In the genomic region with DNA sequence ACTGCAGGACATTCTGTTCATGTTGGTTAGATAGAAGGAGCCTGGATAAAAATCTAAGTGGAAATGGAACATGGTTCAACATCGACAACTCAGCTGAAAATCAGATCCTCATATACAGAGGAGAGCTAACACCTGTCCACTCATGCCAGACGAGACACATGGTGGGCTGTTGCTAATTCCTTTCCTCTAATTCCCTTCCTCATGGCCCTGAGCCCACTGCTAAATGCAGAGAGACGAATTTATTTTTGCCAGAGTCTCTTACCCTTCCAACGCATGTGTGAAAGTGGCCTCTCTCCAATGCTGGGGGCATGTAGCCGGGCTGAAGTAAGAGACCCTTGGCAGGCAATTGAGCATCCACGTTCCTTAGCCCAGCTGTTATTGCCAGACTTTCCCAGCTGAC, we compare ENCODE assay signal across 9 cellular contexts. TPM values are rescaled to one million over a fixed set of nuclear protein-coding genes. Genes with fewer than 3 reads are reported as not detected.
DNase-seq lines count a peak whose midpoint lies in the region; ATAC-seq, FAIRE-seq and TF ChIP-seq lines count a peak whose summit lies in the region.
"Had no signal": no experiment of that assay in that cellular context is flagged by ENCODE, and none has a peak within 500 bp of the region (broad histone marks: within the 10 kb centered on the region; RNA-seq: fewer than 3 reads in every experiment).

No MANE protein-coding gene starts in this region.

- no peak overlapping the region for H2AFZ ChIP-seq in HepG2 (ENCODE audit: low read length)

- H3K9me3 Mint-ChIP-seq in osteocyte (ENCODE audit: unreplicated experiment) = no peaks in the 10 kb centered on the region

- POLR2A ChIA-PET in HepG2 (lab: Yijun Ruan, JAX) = interaction anchor here (1.2 kb wide), 1 partner anchor 12 kb away, joined by 3 read pairs; no protein-coding TSS in a partner anchor

- H3K27ac Mint-ChIP-seq in osteocyte (ENCODE audit: unreplicated experiment) = peak overlapping the region; percentile 48

- peaks cover 89% of the 10 kb centered on the region for H3K79me2 ChIP-seq in HepG2 (ENCODE audit: insufficient read depth, low read length)

- H3K4me1 ChIP-seq in HepG2 (ENCODE audit: insufficient read depth, low read length) (peaks cover 32% of the 10 kb centered on the region), right lobe of liver (no peaks in the 10 kb centered on the region), adrenal gland (replicated peaks in 1 of 2) (peaks cover 0 to 35% of the 10 kb centered on the region in 2 donors), Peyer's patch (peaks cover 0 to 19% (median 3%) of the 10 kb centered on the region in 4 donors)

- DNase-seq in HepG2 (ENCODE audit: low spot score) (no peak), right lobe of liver (no peak), epithelial cell of prostate (ENCODE audit: low read depth, low spot score) (no peak), osteocyte (ENCODE audit: extremely low spot score, unreplicated experiment) (no peak), adrenal gland (no peak), NCI-H226 (no peak), Peyer's patch (no peak)

- in situ Hi-C loops in HepG2 (cut with HindIII; ENCODE audit: extremely low pct_ligation_motif_present, low pct_unique_long_range_greater_than_20kb) = no loop called here

- H3K9me3 ChIP-seq in HepG2 (ENCODE audit: low read length) (no peaks in the 10 kb centered on the region), right lobe of liver (no peaks in the 10 kb centered on the region), adrenal gland (replicated peaks in 1 of 3) (no peaks in the 10 kb centered on the region), Peyer's patch (no peaks in the 10 kb centered on the region)

- no peak for FAIRE-seq in HepG2 (lab: Jason Lieb, UNC)
- FAIRE-seq: frontal cortex had no signal

- peaks cover 8% of the 10 kb centered on the region for H4K20me1 ChIP-seq in HepG2 (ENCODE audit: insufficient read depth, low read length)

- no TSS peak for BruUV-seq in HepG2 (replicated peaks; lab: Mats Ljungman, UMichigan)

- intact Hi-C loops in HepG2 (cut with micrococcal nuclease; ENCODE audit: unreplicated experiment) = no loop called here
- intact Hi-C loops in right lobe of liver (cut with DNase I) = no loop called here
- intact Hi-C loops in adrenal gland (cut with DNase I) = no loop called here

- H3K27me3 ChIP-seq in HepG2 (ENCODE audit: control insufficient read depth in 1 of 2, insufficient read depth in 2 of 2, low read length in 2 of 2) (no peaks in the 10 kb centered on the region), right lobe of liver (no peaks in the 10 kb centered on the region), adrenal gland (no peaks in the 10 kb centered on the region), Peyer's patch (no peaks in the 10 kb centered on the region)

- TF ChIP-seq POLR2A in HepG2 (IDR thresholded peaks at IDR 0.05; ENCODE audit: insufficient read depth in 1 of 2, low read depth in 2 of 2, low read length in 2 of 2) (no peak), right lobe of liver (IDR thresholded peaks at IDR 0.05) (no peak), adrenal gland (IDR thresholded peaks at IDR 0.05) (no peak), Peyer's patch (IDR thresholded peaks at IDR 0.05) (no peak)

- no peak overlapping the region for H3K4me2 ChIP-seq in HepG2 (ENCODE audit: low read depth, low read length)

- peaks cover 13 to 64% of the 10 kb centered on the region in 2 experiments for H3K36me3 ChIP-seq in HepG2 (replicated peaks in 1 of 2; ENCODE audit: control insufficient read depth in 1 of 2, insufficient read depth in 2 of 2, low read length in 2 of 2)
- peaks cover 0 to 12% (median 1%) of the 10 kb centered on the region in 4 donors for H3K36me3 ChIP-seq in right lobe of liver
- H3K36me3 ChIP-seq in adrenal gland (replicated peaks in 1 of 2) = peaks cover 0 to 8% of the 10 kb centered on the region in 2 donors
- H3K36me3 ChIP-seq in Peyer's patch = peaks cover 0 to 29% (median 0%) of the 10 kb centered on the region in 3 donors

- H3K4me3 Mint-ChIP-seq in osteocyte (ENCODE audit: unreplicated experiment) = no peak overlapping the region

- H3K9ac ChIP-seq in HepG2 (ENCODE audit: insufficient read depth, low read depth, low read length) = no peak overlapping the region

- no peak for TF ChIP-seq RAD21 in HepG2 (CRISPR knock-in tag; IDR thresholded peaks at IDR 0.05)

- peaks cover 50% of the 10 kb centered on the region for H3K36me3 Mint-ChIP-seq in osteocyte (ENCODE audit: unreplicated experiment)

- no peak overlapping the region for H3K27ac ChIP-seq in HepG2 (ENCODE audit: extremely low read length, insufficient read depth, low read length)
- H3K27ac ChIP-seq in right lobe of liver = no peak overlapping the region
- peak overlapping the region; percentile 80 for H3K27ac ChIP-seq in epithelial cell of prostate
- H3K27ac ChIP-seq in adrenal gland = peak overlapping the region in 2 of 5 donors; percentile 42 to 58
- peak overlapping the region in 2 of 4 donors; percentile 56 to 58 for H3K27ac ChIP-seq in Peyer's patch

- 99% methylated on average over 6 of the region's 6 CpGs for WGBS in HepG2 (ENCODE audit: low lambda C conversion rate)
- WGBS in right lobe of liver (ENCODE audit: insufficient coverage, low coverage, low lambda C conversion rate, missing lambda C conversion rate) = 77% methylated on average over 4 of the region's 6 CpGs
- WGBS in adrenal gland, 4 donors = 79 to 90% (median 86%) methylated on average over 6 of the region's 6 CpGs

- no peak for ATAC-seq in HepG2
- ATAC-seq in right lobe of liver = no peak
- ATAC-seq in HG03097 (IDR thresholded peaks at IDR 0.05; ENCODE audit: low FRiP score, unreplicated experiment) = no peak

- CTCF ChIA-PET in HepG2 (lab: Yijun Ruan, JAX; ENCODE audit: low intra/inter-chr PET ratio, low total read pairs) = no interaction called here

- TF ChIP-seq CTCF in HepG2 (CRISPR knock-in tag; IDR thresholded peaks at IDR 0.05) (no peak), right lobe of liver (IDR thresholded peaks at IDR 0.05) (no peak), osteocyte (IDR thresholded peaks at IDR 0.05) (no peak), adrenal gland (IDR thresholded peaks at IDR 0.05) (no peak), Peyer's patch (IDR thresholded peaks at IDR 0.05) (no peak)

- H3K27me3 Mint-ChIP-seq in osteocyte (ENCODE audit: unreplicated experiment) = no peaks in the 10 kb centered on the region

- no peak overlapping the region for H3K4me3 ChIP-seq in HepG2 (replicated peaks in 1 of 3; ENCODE audit: insufficient read depth in 1 of 3, low read depth in 2 of 3, low read length in 3 of 3)
- no peak overlapping the region for H3K4me3 ChIP-seq in right lobe of liver
- H3K4me3 ChIP-seq in adrenal gland = no peak overlapping the region
- no peak overlapping the region for H3K4me3 ChIP-seq in Peyer's patch

- H3K4me1 Mint-ChIP-seq in osteocyte (ENCODE audit: unreplicated experiment) = peaks cover 65% of the 10 kb centered on the region

- no peak for TF ChIP-seq EP300 in HepG2 (IDR thresholded peaks at IDR 0.05; ENCODE audit: low read depth in 2 of 2, low read length in 2 of 2)
- TF ChIP-seq EP300 in HepG2 (CRISPR knock-in tag; IDR thresholded peaks at IDR 0.05; ENCODE audit: borderline replicate concordance) = no peak

TF ChIP-seq in HepG2, 621 proteins besides CTCF, POLR2A, EP300 and RAD21 (continues in another document):
- TF ChIP-seq RBM22 (optimal IDR thresholded peaks at IDR 0.05; ENCODE audit: low read length) (peak; percentile 4), ZBTB42 (CRISPR knock-in tag; IDR thresholded peaks at IDR 0.05) (no peak), MED8 (CRISPR knock-in tag; IDR thresholded peaks at IDR 0.05; ENCODE audit: insufficient replicate concordance) (no peak)

RNA-seq across cellular contexts. Expression of a gene that starts 28.8 kb away (rescaled TPM):
- total RNA-seq in HepG2 (2016; rRNA removed; fragmentation: Illumina TruSeq; extraction: Trizol) = 73.7 and 128 TPM in 2 replicates
- 21.0 and 28.0 TPM in 2 replicates for total RNA-seq in HepG2 (2016; cell fraction: cytosol; rRNA removed; fragmentation: Illumina TruSeq; extraction: Trizol; ENCODE audit: low read depth)
- 70.7 and 135 TPM in 2 replicates for total RNA-seq in HepG2 (2016; cell fraction: insoluble cytoplasmic fraction; rRNA removed; fragmentation: Illumina TruSeq; extraction: Trizol)
- 29.9 and 30.4 TPM in 2 replicates for total RNA-seq in HepG2 (2016; cell fraction: membrane; rRNA removed; fragmentation: Illumina TruSeq; extraction: Trizol)
- 66.4 and 67.4 TPM in 2 replicates for total RNA-seq in HepG2 (2016; cell fraction: nucleus; rRNA removed; fragmentation: Illumina TruSeq; extraction: Trizol)
- polyA plus RNA-seq in HepG2 (2011; rRNA removed) = 116 and 131 TPM in 2 replicates
- 95.2 and 104 TPM in 2 replicates for polyA plus RNA-seq in HepG2 (2011; cell fraction: cytosol; rRNA removed)
- 66.8 and 86.4 TPM in 2 replicates for polyA plus RNA-seq in HepG2 (2011; cell fraction: nucleus; rRNA removed)
- polyA plus RNA-seq in HepG2 (2012) = 68.8 and 74.2 TPM in 2 replicates
- polyA plus RNA-seq in HepG2 (2016; cell fraction: cytosol; fragmentation: Illumina TruSeq; extraction: Trizol; ENCODE audit: low read depth) = 5.3 and 6.6 TPM in 2 replicates
- 202 and 219 TPM in 2 replicates for polyA plus RNA-seq in HepG2 (2016; cell fraction: insoluble cytoplasmic fraction; fragmentation: Illumina TruSeq; extraction: Trizol; ENCODE audit: low read depth)
- polyA plus RNA-seq in HepG2 (2016; cell fraction: membrane; fragmentation: Illumina TruSeq; extraction: Trizol; ENCODE audit: low read depth) = 17.3 and 18.7 TPM in 2 replicates
- 93.1 and 94.0 TPM in 2 replicates for polyA plus RNA-seq in HepG2 (2016; cell fraction: nucleus; fragmentation: Illumina TruSeq; extraction: Trizol; ENCODE audit: insufficient read depth, low read depth)
- polyA minus RNA-seq in HepG2 (2011; rRNA and poly(A)+ RNA removed; ENCODE audit: low replicate concordance) = 321 and 493 TPM in 2 replicates
- polyA minus RNA-seq in HepG2 (2011; cell fraction: cytosol; rRNA and poly(A)+ RNA removed) = 108 and 148 TPM in 2 replicates
- polyA minus RNA-seq in HepG2 (2011; cell fraction: nucleus; rRNA and poly(A)+ RNA removed) = 132 and 144 TPM in 2 replicates
- total RNA-seq in right lobe of liver = 100 to 1,000 TPM in 1 of 6 experiments, 10 to 100 TPM in 5; 36.6 to 100 (median 57.5) TPM
- total RNA-seq in osteocyte = 234 and 248 TPM in 2 replicates
- total RNA-seq in adrenal gland = 100 to 1,000 TPM in 2 of 8 donors, 10 to 100 TPM in 6; 57.3 to 124 (median 84.8) TPM
- polyA plus RNA-seq in adrenal gland = 10 to 100 TPM; 17.4 to 57.1 (median 32.3) TPM
- total RNA-seq in Peyer's patch = 100 to 1,000 TPM in 1 of 4 donors, 10 to 100 TPM in 3; 76.3 to 144 (median 87.4) TPM
